In the genomic region with DNA sequence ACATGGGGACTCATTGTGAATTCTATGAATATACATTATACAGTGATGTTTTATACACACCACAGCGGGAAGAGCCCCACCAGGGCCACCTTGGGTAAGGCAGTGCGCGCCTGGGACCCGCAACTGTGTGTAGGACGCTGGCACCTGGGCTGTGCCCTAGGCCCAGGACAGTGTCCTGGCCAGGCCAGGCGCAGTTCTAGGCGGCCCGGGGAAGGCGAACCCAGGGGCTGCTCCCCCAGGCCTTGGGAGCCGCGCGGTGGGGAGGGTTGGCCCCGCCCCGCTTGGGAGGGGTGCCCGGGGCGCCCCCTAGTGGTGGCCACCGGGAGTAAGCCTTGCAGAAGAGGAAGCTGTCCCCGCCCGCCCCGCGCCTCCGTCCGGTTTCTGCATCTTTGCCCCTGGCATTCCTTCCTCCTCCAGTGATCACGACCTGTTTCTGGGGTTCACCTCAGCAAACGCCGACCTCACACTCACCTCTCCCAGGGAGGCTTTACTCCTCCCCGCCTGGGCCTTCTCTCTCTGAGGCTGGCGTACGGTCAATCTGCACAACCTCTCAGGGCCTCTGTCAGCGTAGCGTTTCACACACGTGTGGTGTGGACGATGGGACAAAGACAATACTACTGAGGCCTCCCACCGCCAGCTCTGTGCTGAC, we compare ENCODE assay signal across 9 cellular contexts. TPM values are rescaled to one million over a fixed set of nuclear protein-coding genes. Genes with fewer than 3 reads are reported as not detected.
A peak's percentile ranks its signal among the peaks of the same experiment; 100 is the strongest.
DNase-seq lines count a peak whose midpoint lies in the region; ATAC-seq, FAIRE-seq and TF ChIP-seq lines count a peak whose summit lies in the region.
"Had no signal": no experiment of that assay in that cellular context is flagged by ENCODE, and none has a peak within 500 bp of the region (broad histone marks: within the 10 kb centered on the region; RNA-seq: fewer than 3 reads in every experiment).

No MANE protein-coding gene starts in this region.

- no peaks in the 10 kb centered on the region for H3K79me2 ChIP-seq in Loucy (ENCODE audit: insufficient read depth, low read length)
- no peaks in the 10 kb centered on the region for H3K79me2 ChIP-seq in astrocyte (ENCODE audit: insufficient read depth, low read length)

- H3K9me3 ChIP-seq in CD8-positive, alpha-beta memory T cell (ENCODE audit: low read length) = no peaks in the 10 kb centered on the region
- no peaks in the 10 kb centered on the region for H3K9me3 ChIP-seq in Loucy (ENCODE audit: insufficient read depth, low read depth, low read length)
- H3K9me3 ChIP-seq in astrocyte (ENCODE audit: insufficient read depth, low read depth, low read length) = no peaks in the 10 kb centered on the region
- H3K9me3 ChIP-seq in iPS-18a (ENCODE audit: control insufficient read depth, low read depth, low read length) = no peaks in the 10 kb centered on the region
- H3K9me3 ChIP-seq in skeletal muscle tissue (ENCODE audit: control insufficient read depth in 3 of 3, low read length in 3 of 3) = no peaks in the 10 kb centered on the region

- TF ChIP-seq CTCF in Loucy (conservative IDR thresholded peaks at IDR 0.05; ENCODE audit: low read length) (peak; percentile 76), astrocyte (IDR thresholded peaks at IDR 0.05; ENCODE audit: insufficient read depth, low read depth, low read length) (peak; percentile 38)

- no peak for FAIRE-seq in astrocyte (lab: Jason Lieb, UNC)
- FAIRE-seq: colon had no signal

- peak overlapping the region in 7 of 8 donors; percentile 26 to 95 (median 85) for H3K27ac Mint-ChIP-seq in CD8-positive, alpha-beta memory T cell
- peak overlapping the region; percentile 78 for H3K27ac Mint-ChIP-seq in T-helper 2 cell treated with Interferon-gamma antibody and Interleukin-4, amounts not matched to agents 5 μg/mL and 100 μg/mL, for 36 hours
- peak overlapping the region; percentile 47 for H3K27ac Mint-ChIP-seq in astrocyte (ENCODE audit: unreplicated experiment)

- H3K27me3 Mint-ChIP-seq in CD8-positive, alpha-beta memory T cell = no peaks in the 10 kb centered on the region
- no peaks in the 10 kb centered on the region for H3K27me3 Mint-ChIP-seq in T-helper 2 cell treated with Interferon-gamma antibody and Interleukin-4, amounts not matched to agents 5 μg/mL and 100 μg/mL, for 36 hours (ENCODE audit: low read depth)
- H3K27me3 Mint-ChIP-seq in astrocyte (ENCODE audit: low read depth, unreplicated experiment) = peaks cover 7% of the 10 kb centered on the region

- no peaks in the 10 kb centered on the region for H3K9me2 ChIP-seq in Loucy (replicated peaks; ENCODE audit: low read depth, low read length)

- CTCF ChIA-PET in CD8-positive, alpha-beta memory T cell (lab: Charles Lee) = interaction anchor here (0.6 to 29.6 kb wide), 7 partner anchors 8 to 33 kb away, joined by 3 to 1256 read pairs (median 4); a partner anchor contains a TSS

- no peaks in the 10 kb centered on the region for H3K36me3 Mint-ChIP-seq in CD8-positive, alpha-beta memory T cell
- H3K36me3 Mint-ChIP-seq in T-helper 2 cell treated with Interferon-gamma antibody and Interleukin-4, amounts not matched to agents 5 μg/mL and 100 μg/mL, for 36 hours (ENCODE audit: low read depth) = no peaks in the 10 kb centered on the region
- H3K36me3 Mint-ChIP-seq in astrocyte (ENCODE audit: low read depth, unreplicated experiment) = peaks cover 2% of the 10 kb centered on the region

- H4K20me1 ChIP-seq in Loucy (ENCODE audit: insufficient read depth, low read length, poor library complexity, severe bottlenecking) (no peaks in the 10 kb centered on the region), astrocyte (ENCODE audit: insufficient read depth, low read length) (no peaks in the 10 kb centered on the region)

- no peaks in the 10 kb centered on the region for H3K27me3 ChIP-seq in CD8-positive, alpha-beta memory T cell (ENCODE audit: insufficient read depth, low read length, poor library complexity, severe bottlenecking)
- no peaks in the 10 kb centered on the region for H3K27me3 ChIP-seq in Loucy (ENCODE audit: insufficient read depth, low read length, poor library complexity, severe bottlenecking)
- H3K27me3 ChIP-seq in astrocyte (ENCODE audit: insufficient read depth, low read length) = no peaks in the 10 kb centered on the region
- H3K27me3 ChIP-seq in iPS-18a (ENCODE audit: control insufficient read depth, insufficient read depth, low read length) = no peaks in the 10 kb centered on the region
- H3K27me3 ChIP-seq in skeletal muscle tissue (ENCODE audit: control insufficient read depth in 3 of 3, insufficient read depth in 3 of 3, low read length in 3 of 3) = no peaks in the 10 kb centered on the region

- H3K4me1 Mint-ChIP-seq in CD8-positive, alpha-beta memory T cell = peaks cover 24 to 41% (median 24%) of the 10 kb centered on the region in 3 donors
- H3K4me1 Mint-ChIP-seq in T-helper 2 cell treated with Interferon-gamma antibody and Interleukin-4, amounts not matched to agents 5 μg/mL and 100 μg/mL, for 36 hours (ENCODE audit: low read depth) = peaks cover 31% of the 10 kb centered on the region
- peaks cover 14% of the 10 kb centered on the region for H3K4me1 Mint-ChIP-seq in astrocyte (ENCODE audit: low read depth, unreplicated experiment)

- H3K4me1 ChIP-seq in CD8-positive, alpha-beta memory T cell (ENCODE audit: insufficient read depth, low read length) = peaks cover 29% of the 10 kb centered on the region
- peaks cover 11% of the 10 kb centered on the region for H3K4me1 ChIP-seq in Loucy (ENCODE audit: insufficient read depth, low read length, poor library complexity, severe bottlenecking)
- H3K4me1 ChIP-seq in astrocyte (ENCODE audit: insufficient read depth, low read length) = peaks cover 8% of the 10 kb centered on the region
- H3K4me1 ChIP-seq in iPS-18a (ENCODE audit: control insufficient read depth, low read depth, low read length) = peaks cover 9% of the 10 kb centered on the region
- peaks cover 7 to 21% (median 11%) of the 10 kb centered on the region in 3 donors for H3K4me1 ChIP-seq in skeletal muscle tissue (ENCODE audit: control insufficient read depth in 3 of 3, insufficient read depth in 3 of 3, low read length in 3 of 3)

- ATAC-seq in GM21360 (IDR thresholded peaks at IDR 0.05; ENCODE audit: unreplicated experiment) (peak; percentile 71), HG02870 (IDR thresholded peaks at IDR 0.05; ENCODE audit: unreplicated experiment) (no peak)

- H2AFZ ChIP-seq in Loucy (ENCODE audit: low read length) (peak overlapping the region; percentile 78), astrocyte (ENCODE audit: low read depth, low read length) (peak overlapping the region; percentile 99)

- H3K9ac ChIP-seq in Loucy (ENCODE audit: low read depth, low read length, poor library complexity, severe bottlenecking) = peak overlapping the region; percentile 41
- H3K9ac ChIP-seq in astrocyte (ENCODE audit: low read length) = peak overlapping the region; percentile 52
- H3K9ac ChIP-seq in iPS-18a (ENCODE audit: low read length) = peak overlapping the region; percentile 38
- peak overlapping the region in 2 of 3 donors; percentile 51 to 69 for H3K9ac ChIP-seq in skeletal muscle tissue (ENCODE audit: low read depth in 1 of 3, low read length in 3 of 3)

- H3K4me2 ChIP-seq in Loucy (ENCODE audit: low read depth, low read length, poor library complexity, severe bottlenecking) (peak overlapping the region; percentile 68), astrocyte (ENCODE audit: low read length) (peak overlapping the region; percentile 85)

- H3K27ac ChIP-seq in CD8-positive, alpha-beta memory T cell (ENCODE audit: low read depth, low read length) = peak overlapping the region; percentile 75
- H3K27ac ChIP-seq in astrocyte (ENCODE audit: low read depth, low read length) (no peak overlapping the region), iPS-18a (ENCODE audit: low read length) (no peak overlapping the region), skeletal muscle tissue (ENCODE audit: low read depth, low read length) (peak overlapping the region; percentile 27)

- DNase-seq in CD8-positive, alpha-beta memory T cell = peak; percentile 78 to 89 (median 84)
- peak; percentile 82 for DNase-seq in T-helper 2 cell treated with Interferon-gamma antibody and Interleukin-4, amounts not matched to agents 5 μg/mL and 100 μg/mL, for 36 hours (ENCODE audit: low spot score)
- no peak for DNase-seq in astrocyte (ENCODE audit: low read depth)

- POLR2A ChIA-PET in CD8-positive, alpha-beta memory T cell (lab: Charles Lee) = interaction anchor here (0.5 to 1.9 kb wide), 10 partner anchors 9 to 109 kb away, joined by 3 to 12 read pairs (median 6); a partner anchor contains a TSS

- no peaks in the 10 kb centered on the region for H3F3A ChIP-seq in Loucy (ENCODE audit: low read depth)

- H3K36me3 ChIP-seq in CD8-positive, alpha-beta memory T cell (ENCODE audit: insufficient read depth, low read length) = no peaks in the 10 kb centered on the region
- H3K36me3 ChIP-seq in Loucy (ENCODE audit: insufficient read depth, low read length) = no peaks in the 10 kb centered on the region
- H3K36me3 ChIP-seq in astrocyte (ENCODE audit: insufficient read depth, low read length) = no peaks in the 10 kb centered on the region
- no peaks in the 10 kb centered on the region for H3K36me3 ChIP-seq in iPS-18a (ENCODE audit: control insufficient read depth, low read depth, low read length)
- no peaks in the 10 kb centered on the region for H3K36me3 ChIP-seq in skeletal muscle tissue (ENCODE audit: control insufficient read depth in 3 of 3, insufficient read depth in 3 of 3, low read length in 3 of 3)

- H3K4me3 Mint-ChIP-seq in CD8-positive, alpha-beta memory T cell = peak overlapping the region; percentile 35 to 87 (median 78)
- peak overlapping the region; percentile 72 for H3K4me3 Mint-ChIP-seq in T-helper 2 cell treated with Interferon-gamma antibody and Interleukin-4, amounts not matched to agents 5 μg/mL and 100 μg/mL, for 36 hours
- H3K4me3 Mint-ChIP-seq in astrocyte (ENCODE audit: unreplicated experiment) = peak overlapping the region; percentile 79

- no peaks in the 10 kb centered on the region for H3K9me3 Mint-ChIP-seq in CD8-positive, alpha-beta memory T cell
- no peaks in the 10 kb centered on the region for H3K9me3 Mint-ChIP-seq in T-helper 2 cell treated with Interferon-gamma antibody and Interleukin-4, amounts not matched to agents 5 μg/mL and 100 μg/mL, for 36 hours
- H3K9me3 Mint-ChIP-seq in astrocyte (ENCODE audit: unreplicated experiment) = no peaks in the 10 kb centered on the region

- H3K4me3 ChIP-seq in CD8-positive, alpha-beta memory T cell (ENCODE audit: low read length) = peak overlapping the region; percentile 60
- peak overlapping the region; percentile 64 for H3K4me3 ChIP-seq in Loucy (ENCODE audit: low read length, poor library complexity, severe bottlenecking)
- H3K4me3 ChIP-seq in astrocyte (ENCODE audit: insufficient read depth, low read depth, low read length) = peak overlapping the region; percentile 38
- H3K4me3 ChIP-seq in iPS-18a (ENCODE audit: low read length) = peak overlapping the region; percentile 43
- peak overlapping the region; percentile 52 to 67 (median 52) for H3K4me3 ChIP-seq in skeletal muscle tissue (ENCODE audit: low read length in 3 of 3)

RNA-seq across cellular contexts. Expression of a gene that starts 9.5 kb away (rescaled TPM):
- total RNA-seq in CD8-positive, alpha-beta memory T cell = 100 to 1,000 TPM; 102 to 110 TPM
- 258 TPM for polyA plus RNA-seq in CD8-positive, alpha-beta memory T cell
- total RNA-seq in astrocyte (182 and 201 TPM in 2 replicates), skeletal muscle tissue (28.2 TPM)

RNA-seq across cellular contexts. Expression of a gene that starts 29.1 kb away (rescaled TPM):
- total RNA-seq in CD8-positive, alpha-beta memory T cell = 10 to 100 TPM; 25.7 to 27.0 TPM
- 7.6 TPM for polyA plus RNA-seq in CD8-positive, alpha-beta memory T cell
- total RNA-seq in astrocyte (21.4 and 21.8 TPM in 2 replicates), skeletal muscle tissue (3.1 TPM)

RNA-seq across cellular contexts. Expression of a gene that starts 36.6 kb away (rescaled TPM):
- total RNA-seq in CD8-positive, alpha-beta memory T cell = 10 to 100 TPM; 11.2 to 11.7 TPM
- polyA plus RNA-seq in CD8-positive, alpha-beta memory T cell = 7.8 TPM
- total RNA-seq in astrocyte = 22.5 and 24.1 TPM in 2 replicates
- total RNA-seq in skeletal muscle tissue = 6.3 TPM

RNA-seq across cellular contexts. Expression of a gene that starts 43.4 kb away (rescaled TPM):
- 1 to 10 TPM in 1 of 2 experiments, under 1 TPM in 1; 0.66 to 2.3 TPM for total RNA-seq in CD8-positive, alpha-beta memory T cell
- 0.52 TPM for polyA plus RNA-seq in CD8-positive, alpha-beta memory T cell
- total RNA-seq in astrocyte = 2.0 and 4.6 TPM in 2 replicates
- under 0.01 TPM for total RNA-seq in skeletal muscle tissue

RNA-seq across cellular contexts. Expression of a gene that starts 47.8 kb away (rescaled TPM):
- not detected for total RNA-seq in CD8-positive, alpha-beta memory T cell
- polyA plus RNA-seq in CD8-positive, alpha-beta memory T cell = not detected
- total RNA-seq in astrocyte (not detected in 2 replicates), skeletal muscle tissue (not detected)

Comparison
In these comparisons a context has a peak if more than half of its experiments do, and no peak if none do; other contexts are left out.
1. H3K27ac ChIP-seq: peak in CD8-positive, alpha-beta memory T cell (single experiment) and skeletal muscle tissue (single experiment); none in astrocyte (single experiment) and iPS-18a (single experiment).
2. Peak in every context shown above with its lines, with median percentiles within 50 percentile points of each other: H3K4me3 ChIP-seq, H3K27ac Mint-ChIP-seq, H3K4me3 Mint-ChIP-seq and H3K9ac ChIP-seq.